2 cellular contexts compared by ENCODE assay signal in genomic region chr1:37635309-37635902, GRCh38.
TF ChIP-seq lines count a peak whose summit lies in the region.

No MANE protein-coding gene starts in this region.

TF ChIP-seq in HEK293, 187 proteins besides CTCF, POLR2A, EP300 and RAD21:
- peak; percentile 70; the same call in 1 of the 2 replicates for TF ChIP-seq PRDM1 (tag by site-specific recombination; IDR thresholded peaks at IDR 0.05)
- 0 out of 2 replicates have a peak, but pooled peaks have one; percentile 25 for TF ChIP-seq ZBTB48 (tag by site-specific recombination; IDR thresholded peaks at IDR 0.05)
- no peak for TF ChIP-seq ZNF701 (tag by site-specific recombination; IDR thresholded peaks at IDR 0.05)
- no peak for TF ChIP-seq BCL11A (tag by site-specific recombination; IDR thresholded peaks at IDR 0.05; ENCODE audit: low read depth)
- TF ChIP-seq ZNF768 (tag by site-specific recombination; IDR thresholded peaks at IDR 0.05), result peak; percentile 57; the same call in 1 of the 2 replicates

TF ChIP-seq in K562, 482 proteins besides CTCF, POLR2A, EP300 and RAD21:
- TF ChIP-seq ZFP36 (IDR thresholded peaks at IDR 0.05; ENCODE audit: low read depth, low read length, partially characterized antibody) (peak; percentile 27), ZNF184 (CRISPR knock-in tag; IDR thresholded peaks at IDR 0.05) (no peak), NFE2L1 (tag; IDR thresholded peaks at IDR 0.05; ENCODE audit: borderline replicate concordance, low read depth) (no peak), COPS2 (conservative IDR thresholded peaks at IDR 0.05) (no peak), CREB3L1 (IDR thresholded peaks at IDR 0.05; ENCODE audit: borderline replicate concordance, low read depth) (no peak), RBM25 (IDR thresholded peaks at IDR 0.05; ENCODE audit: low read depth, low read length, severe bottlenecking) (peak; percentile 69), HMGN3 (IDR thresholded peaks at IDR 0.05; ENCODE audit: borderline replicate concordance, extremely low read depth, insufficient read length, low read depth, low read length) (no peak), SAP30 (IDR thresholded peaks at IDR 0.05; ENCODE audit: borderline replicate concordance, insufficient read depth, low read depth, low read length, poor library complexity, severe bottlenecking) (no peak)
TF ChIP-seq in K562: peak in this region for 2.
